ENCODE assay signal across 1 cellular context in genomic region chr5:60563696-60564324, GRCh38.
TF ChIP-seq lines count a peak whose summit lies in the region.

No MANE protein-coding gene starts in this region.

TF ChIP-seq in HepG2, 621 proteins besides CTCF, POLR2A, EP300 and RAD21 (continued from another document and continues in another):
- TF ChIP-seq HMG20B (CRISPR knock-in tag; conservative IDR thresholded peaks at IDR 0.05), result no peak
- no peak for TF ChIP-seq ZNF570 (CRISPR knock-in tag; IDR thresholded peaks at IDR 0.05; ENCODE audit: borderline replicate concordance)
- peak; percentile 96 for TF ChIP-seq HNF4A (CRISPR knock-in tag; IDR thresholded peaks at IDR 0.05)
- no peak for TF ChIP-seq PRPF4 (IDR thresholded peaks at IDR 0.05; ENCODE audit: low read depth, low read length, poor library complexity, severe bottlenecking)
- TF ChIP-seq NCOA5 (CRISPR knock-in tag; IDR thresholded peaks at IDR 0.05), result no peak
- no peak for TF ChIP-seq ATF1 (CRISPR knock-in tag; IDR thresholded peaks at IDR 0.05)
- TF ChIP-seq IRF1 (CRISPR knock-in tag; IDR thresholded peaks at IDR 0.05; ENCODE audit: low read depth), result no peak
- no peak for TF ChIP-seq NFKB2 (CRISPR knock-in tag; IDR thresholded peaks at IDR 0.05; ENCODE audit: borderline replicate concordance)
- TF ChIP-seq SP4 (CRISPR knock-in tag; IDR thresholded peaks at IDR 0.05), result no peak
- TF ChIP-seq ZNF24 (IDR thresholded peaks at IDR 0.05), result no peak
- TF ChIP-seq NCOA2 (CRISPR knock-in tag; IDR thresholded peaks at IDR 0.05), result peak; percentile 44; the same call in 1 of the 2 replicates
- TF ChIP-seq NR1H2 (CRISPR knock-in tag; IDR thresholded peaks at IDR 0.05; ENCODE audit: borderline replicate concordance, low read depth), result no peak
- TF ChIP-seq SNAI1 (CRISPR knock-in tag; IDR thresholded peaks at IDR 0.05; ENCODE audit: borderline replicate concordance), result no peak
- TF ChIP-seq RCOR2 (CRISPR knock-in tag; IDR thresholded peaks at IDR 0.05), result peak; percentile 50; the same call in 1 of the 2 replicates
- no peak for TF ChIP-seq LRRFIP1 (CRISPR knock-in tag; conservative IDR thresholded peaks at IDR 0.05)
- TF ChIP-seq U2AF1 (optimal IDR thresholded peaks at IDR 0.05; ENCODE audit: low read depth, low read length), result no peak
- TF ChIP-seq ZNF256 (CRISPR knock-in tag; conservative IDR thresholded peaks at IDR 0.05), result no peak
- peak; percentile 96 for TF ChIP-seq HOMEZ (CRISPR knock-in tag; IDR thresholded peaks at IDR 0.05; ENCODE audit: low read depth)
- no peak for TF ChIP-seq HOXA5 (CRISPR knock-in tag; IDR thresholded peaks at IDR 0.05)
- no peak for TF ChIP-seq TRAFD1 (CRISPR knock-in tag; IDR thresholded peaks at IDR 0.05; ENCODE audit: borderline replicate concordance)
- no peak for TF ChIP-seq ZNF44 (CRISPR knock-in tag; IDR thresholded peaks at IDR 0.05)
- no peak for TF ChIP-seq SP1 (IDR thresholded peaks at IDR 0.05)
- no peak for TF ChIP-seq SP1 (CRISPR knock-in tag; IDR thresholded peaks at IDR 0.05)
- TF ChIP-seq RERE (CRISPR knock-in tag; IDR thresholded peaks at IDR 0.05; ENCODE audit: low read depth), result no peak
- TF ChIP-seq ZFP36L2 (CRISPR knock-in tag; IDR thresholded peaks at IDR 0.05), result no peak
- no peak for TF ChIP-seq KAT7 (CRISPR knock-in tag; IDR thresholded peaks at IDR 0.05; ENCODE audit: borderline replicate concordance)
- no peak for TF ChIP-seq NAIF1 (CRISPR knock-in tag; IDR thresholded peaks at IDR 0.05; ENCODE audit: borderline replicate concordance)
- no peak for TF ChIP-seq BRCA1 (CRISPR knock-in tag; IDR thresholded peaks at IDR 0.05)
- peak in 1 of 2 experiments; percentile 35; a peak in 1 of 4 replicates for TF ChIP-seq KLF16 (CRISPR knock-in tag; IDR thresholded peaks at IDR 0.05)
- peak; percentile 54 for TF ChIP-seq MED1 (CRISPR knock-in tag; IDR thresholded peaks at IDR 0.05)
- no peak for TF ChIP-seq AKAP8 (CRISPR knock-in tag; IDR thresholded peaks at IDR 0.05)
- no peak for TF ChIP-seq RBM39 (IDR thresholded peaks at IDR 0.05; ENCODE audit: low read depth, low read length, poor library complexity, severe bottlenecking)
- TF ChIP-seq TARDBP (CRISPR knock-in tag; IDR thresholded peaks at IDR 0.05), result 0 out of 2 replicates have a peak, but pooled peaks have one; percentile 32
- no peak for TF ChIP-seq RFX5 (IDR thresholded peaks at IDR 0.05; ENCODE audit: low read depth, low read length)
- TF ChIP-seq ZNF292 (CRISPR knock-in tag; IDR thresholded peaks at IDR 0.05; ENCODE audit: borderline replicate concordance, low read depth), result no peak
- TF ChIP-seq ZNF619 (CRISPR knock-in tag; IDR thresholded peaks at IDR 0.05), result no peak
- no peak for TF ChIP-seq U2AF2 (IDR thresholded peaks at IDR 0.05; ENCODE audit: low read depth, low read length)
- no peak for TF ChIP-seq HHEX (CRISPR knock-in tag; IDR thresholded peaks at IDR 0.05)
- TF ChIP-seq BCL3 (CRISPR knock-in tag; IDR thresholded peaks at IDR 0.05), result no peak
- TF ChIP-seq THYN1 (CRISPR knock-in tag; IDR thresholded peaks at IDR 0.05; ENCODE audit: borderline replicate concordance, low read depth), result no peak
- TF ChIP-seq ZNF768 (CRISPR knock-in tag; IDR thresholded peaks at IDR 0.05), result no peak
- TF ChIP-seq ZNF709 (CRISPR knock-in tag; IDR thresholded peaks at IDR 0.05), result no peak
- no peak for TF ChIP-seq ZFP82 (CRISPR knock-in tag; IDR thresholded peaks at IDR 0.05; ENCODE audit: borderline replicate concordance)
- no peak for TF ChIP-seq ZNF879 (CRISPR knock-in tag; IDR thresholded peaks at IDR 0.05)
- no peak for TF ChIP-seq NRL (CRISPR knock-in tag; IDR thresholded peaks at IDR 0.05; ENCODE audit: borderline replicate concordance)
- TF ChIP-seq SRF (IDR thresholded peaks at IDR 0.05; ENCODE audit: low read depth, low read length), result no peak
- TF ChIP-seq BRD4 (CRISPR knock-in tag; IDR thresholded peaks at IDR 0.05), result no peak
- TF ChIP-seq AHDC1 (CRISPR knock-in tag; IDR thresholded peaks at IDR 0.05; ENCODE audit: borderline replicate concordance), result peak; percentile 78
- TF ChIP-seq ISL2 (CRISPR knock-in tag; IDR thresholded peaks at IDR 0.05), result 0 out of 2 replicates have a peak, but pooled peaks have one; percentile 32
- TF ChIP-seq CEBPG (CRISPR knock-in tag; IDR thresholded peaks at IDR 0.05), result peak; percentile 94
- no peak for TF ChIP-seq ZNF749 (CRISPR knock-in tag; IDR thresholded peaks at IDR 0.05; ENCODE audit: borderline replicate concordance)
- no peak for TF ChIP-seq ATF7 (IDR thresholded peaks at IDR 0.05)
- no peak for TF ChIP-seq ATF7 (CRISPR knock-in tag; IDR thresholded peaks at IDR 0.05)
- peak; percentile 81 to 82 for TF ChIP-seq NR2F1 (CRISPR knock-in tag; IDR thresholded peaks at IDR 0.05)
